In genomic region chr6:168667428-168667805, GRCh38 we compare ENCODE assay signal across 25 cellular contexts.
"Had no signal": no experiment of that assay in that cellular context is flagged by ENCODE, and none has a peak within 500 bp of the region (broad histone marks: within the 10 kb centered on the region; RNA-seq: fewer than 3 reads in every experiment).

No MANE protein-coding gene starts in this region.

- H3K27ac Mint-ChIP-seq: activated CD8-positive, alpha-beta memory T cell treated with anti-CD3 and anti-CD28 coated beads, Interleukin-2, amount 10 ng/mL, durations not matched to agents 7 days and 5 days; activated CD8-positive, alpha-beta T cell treated with anti-CD3 and anti-CD28 coated beads, Interleukin-2, amount 10 ng/mL, durations not matched to agents 7 days and 5 days; activated naive CD4-positive, alpha-beta T cell treated with anti-CD3 and anti-CD28 coated beads, Interleukin-2, amount 50 U/mL, for 72 hours; activated T-helper 2 cell treated with anti-CD3 and anti-CD28 coated beads, Interferon-gamma antibody, Interleukin-2, Interleukin-4, amounts not matched to agents 10 μg/mL and 5 μg/mL and 100 μg/mL, durations not matched to agents 14 hours and 24 hours and 36 hours; dendritic cell treated with granulocyte-macrophage colony-stimulating factor and Interleukin-4, amounts not matched to agents 40 ng/mL and 50 ng/mL, for 4 days; naive B cell; T-helper 17 cell had no signal

- DNase-seq: activated CD8-positive, alpha-beta memory T cell treated with anti-CD3 and anti-CD28 coated beads, Interleukin-2, amount 10 ng/mL, durations not matched to agents 7 days and 5 days; activated CD8-positive, alpha-beta T cell treated with anti-CD3 and anti-CD28 coated beads, Interleukin-2, amount 10 ng/mL, durations not matched to agents 7 days and 5 days; activated T-cell treated with anti-CD3 and anti-CD28 coated beads, Interleukin-2, amount 50 U/mL, for 48 hours; effector CD4-positive, alpha-beta T cell; foreskin fibroblast; heart left ventricle; left lung; naive B cell; nucleus accumbens; pancreas; retina; small intestine; stimulated activated CD4-positive, alpha-beta T cell treated with anti-CD3 and anti-CD28 coated beads, Interleukin-2, amount 100 ng/mL, for 24 hours; stimulated activated naive CD4-positive, alpha-beta T cell treated with Interleukin-2 at 50 U/mL for 16 hours; T-helper 17 cell; T1000 had no signal

- H3K9me3 ChIP-seq: breast epithelium, heart left ventricle, left lung, pancreas, prostate gland, tibial nerve, uterus had no signal

- H3K27me3 ChIP-seq: breast epithelium, pancreas, uterus had no signal

- ATAC-seq: activated CD8-positive, alpha-beta memory T cell treated with anti-CD3 and anti-CD28 coated beads, Interleukin-2, amount 10 ng/mL, durations not matched to agents 7 days and 5 days; activated CD8-positive, alpha-beta T cell treated with anti-CD3 and anti-CD28 coated beads, Interleukin-2, amount 10 ng/mL, durations not matched to agents 7 days and 5 days; activated naive CD4-positive, alpha-beta T cell treated with anti-CD3 and anti-CD28 coated beads, Interleukin-2, amount 50 U/mL, for 72 hours; heart left ventricle; left lung; pancreas; sciatic nerve; T-helper 17 cell had no signal

- H3K36me3 Mint-ChIP-seq: activated CD8-positive, alpha-beta memory T cell treated with anti-CD3 and anti-CD28 coated beads, Interleukin-2, amount 10 ng/mL, durations not matched to agents 7 days and 5 days; activated naive CD4-positive, alpha-beta T cell treated with anti-CD3 and anti-CD28 coated beads, Interleukin-2, amount 50 U/mL, for 72 hours; naive B cell had no signal

- H3K27ac ChIP-seq: breast epithelium, heart left ventricle, left lung, pancreas, prostate gland, tibial nerve had no signal

- H3K4me1 Mint-ChIP-seq: activated CD8-positive, alpha-beta memory T cell treated with anti-CD3 and anti-CD28 coated beads, Interleukin-2, amount 10 ng/mL, durations not matched to agents 7 days and 5 days; central memory CD8-positive, alpha-beta T cell; naive B cell; T-helper 17 cell had no signal

- H3K4me3 Mint-ChIP-seq: activated CD8-positive, alpha-beta memory T cell treated with anti-CD3 and anti-CD28 coated beads, Interleukin-2, amount 10 ng/mL, durations not matched to agents 7 days and 5 days; activated CD8-positive, alpha-beta T cell treated with anti-CD3 and anti-CD28 coated beads, Interleukin-2, amount 10 ng/mL, durations not matched to agents 7 days and 5 days; central memory CD8-positive, alpha-beta T cell; dendritic cell treated with granulocyte-macrophage colony-stimulating factor and Interleukin-4, amounts not matched to agents 40 ng/mL and 50 ng/mL, for 4 days; naive B cell; T-helper 17 cell had no signal

- H3K4me3 ChIP-seq: breast epithelium, heart left ventricle, left lung, pancreas, prostate gland, tibial nerve, uterus had no signal

- H3K36me3 ChIP-seq: breast epithelium, left lung, pancreas, prostate gland, tibial nerve, uterus had no signal

- H3K9me3 Mint-ChIP-seq: activated naive CD4-positive, alpha-beta T cell treated with anti-CD3 and anti-CD28 coated beads, Interleukin-2, amount 50 U/mL, for 72 hours; activated T-helper 2 cell treated with anti-CD3 and anti-CD28 coated beads, Interferon-gamma antibody, Interleukin-2, Interleukin-4, amounts not matched to agents 10 μg/mL and 5 μg/mL and 100 μg/mL, durations not matched to agents 14 hours and 24 hours and 36 hours; central memory CD8-positive, alpha-beta T cell had no signal

- H3K4me1 ChIP-seq: breast epithelium, heart left ventricle, left lung, pancreas, prostate gland, tibial nerve, uterus had no signal

- H3K27me3 Mint-ChIP-seq: activated CD8-positive, alpha-beta memory T cell treated with anti-CD3 and anti-CD28 coated beads, Interleukin-2, amount 10 ng/mL, durations not matched to agents 7 days and 5 days; dendritic cell treated with granulocyte-macrophage colony-stimulating factor and Interleukin-4, amounts not matched to agents 40 ng/mL and 50 ng/mL, for 4 days had no signal
